In the genomic region with DNA sequence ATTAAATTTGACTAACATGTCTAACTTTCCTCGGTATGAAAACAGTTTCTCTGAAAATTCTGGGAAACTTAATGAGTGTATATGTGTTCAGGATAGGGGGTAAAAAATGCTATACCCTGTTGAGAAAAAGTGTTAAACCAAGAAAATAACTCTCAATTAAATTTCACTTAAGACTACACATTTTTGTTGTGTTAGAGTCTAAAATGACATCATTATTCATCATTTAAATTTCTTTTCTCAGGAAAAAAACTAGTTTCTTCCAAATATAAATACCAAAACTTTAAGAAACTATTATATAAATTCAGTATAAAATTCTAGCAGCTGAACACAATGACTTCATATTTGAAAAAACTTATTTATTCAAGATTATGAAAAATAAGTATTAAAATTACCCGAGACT, we compare ENCODE assay signal across 22 cellular contexts. TPM values are rescaled to one million over a fixed set of nuclear protein-coding genes. Genes with fewer than 3 reads are reported as not detected.
DNase-seq lines count a peak whose midpoint lies in the region; ATAC-seq and TF ChIP-seq lines count a peak whose summit lies in the region.
"Had no signal": no experiment of that assay in that cellular context is flagged by ENCODE, and none has a peak within 500 bp of the region (broad histone marks: within the 10 kb centered on the region; RNA-seq: fewer than 3 reads in every experiment).

No MANE protein-coding gene starts in this region.

- H3K4me1 ChIP-seq in A673 (ENCODE audit: insufficient read depth, low read length, poor library complexity, severe bottlenecking) (peaks cover 55% of the 10 kb centered on the region), RWPE2 (ENCODE audit: insufficient read depth, poor library complexity, severe bottlenecking) (peaks cover 16% of the 10 kb centered on the region), foreskin keratinocyte (peaks cover 21% of the 10 kb centered on the region), heart right ventricle (peaks cover 0 to 6% (median 0%) of the 10 kb centered on the region in 9 donors)

- CTCF ChIA-PET in A673 (lab: Charles Lee), result no interaction called here

- no peaks in the 10 kb centered on the region for H3K27me3 Mint-ChIP-seq in osteocyte (ENCODE audit: unreplicated experiment)
- H3K27me3 Mint-ChIP-seq: B cell; CD8-positive, alpha-beta memory T cell had no signal

- ATAC-seq in RWPE2 (ENCODE audit: low read depth) (no peak), foreskin keratinocyte (no peak), heart right ventricle (no peak), HG02885 (IDR thresholded peaks at IDR 0.05; ENCODE audit: poor library complexity, unreplicated experiment) (no peak)

- H3K27ac Mint-ChIP-seq in osteocyte (ENCODE audit: unreplicated experiment), result peak overlapping the region; percentile 44
- H3K27ac Mint-ChIP-seq: B cell; T-helper 1 cell treated with Interleukin-12 subunit alpha and Interleukin-12 subunit beta and Interleukin-4 antibody, amounts not matched to agents 30 μg/mL and 1 μg/mL, for 36 hours had no signal

- POLR2A ChIA-PET in A673 (lab: Charles Lee; ENCODE audit: low non-redundant PET), result no interaction called here

- H3K4me3 Mint-ChIP-seq in osteocyte (ENCODE audit: unreplicated experiment), result no peak overlapping the region
- H3K4me3 Mint-ChIP-seq: B cell; CD14-positive monocyte; CD8-positive, alpha-beta memory T cell; T-helper 1 cell treated with Interleukin-12 subunit alpha and Interleukin-12 subunit beta and Interleukin-4 antibody, amounts not matched to agents 30 μg/mL and 1 μg/mL, for 36 hours had no signal

- peaks cover 4% of the 10 kb centered on the region for H3K9me3 Mint-ChIP-seq in osteocyte (ENCODE audit: unreplicated experiment)

- no peak overlapping the region for H3K4me3 ChIP-seq in A673 (ENCODE audit: low read depth, low read length, poor library complexity, severe bottlenecking)
- no peak overlapping the region for H3K4me3 ChIP-seq in RWPE2 (ENCODE audit: severe bottlenecking)
- no peak overlapping the region for H3K4me3 ChIP-seq in heart right ventricle

- WGBS in heart right ventricle, 2 donors, result 96 to 99% methylated on average over 2 of the region's 2 CpGs

- H3K9me3 ChIP-seq in A673 (ENCODE audit: low read depth, low read length, poor library complexity, severe bottlenecking) (peaks cover 7% of the 10 kb centered on the region), RWPE2 (ENCODE audit: severe bottlenecking) (no peaks in the 10 kb centered on the region), heart right ventricle (peaks cover 0 to 20% (median 5%) of the 10 kb centered on the region in 11 donors)

- TF ChIP-seq CTCF in A673 (conservative IDR thresholded peaks at IDR 0.05; ENCODE audit: low read depth, low read length), result no peak
- TF ChIP-seq CTCF in RWPE2 (IDR thresholded peaks at IDR 0.05; ENCODE audit: poor library complexity, severe bottlenecking), result no peak
- no peak for TF ChIP-seq CTCF in foreskin keratinocyte (conservative IDR thresholded peaks at IDR 0.05)
- no peak for TF ChIP-seq CTCF in osteocyte (IDR thresholded peaks at IDR 0.05)
- TF ChIP-seq CTCF in heart right ventricle (IDR thresholded peaks at IDR 0.05), result no peak

- H3K36me3 Mint-ChIP-seq in osteocyte (ENCODE audit: unreplicated experiment), result peaks cover 24% of the 10 kb centered on the region

- H3K27me3 ChIP-seq in A673 (replicated peaks; ENCODE audit: insufficient read depth, low read depth, low read length, poor library complexity) (no peaks in the 10 kb centered on the region), RWPE2 (ENCODE audit: insufficient read depth, poor library complexity, severe bottlenecking) (no peaks in the 10 kb centered on the region), foreskin keratinocyte (no peaks in the 10 kb centered on the region), heart right ventricle (no peaks in the 10 kb centered on the region)

- peaks cover 53% of the 10 kb centered on the region for H3K4me1 Mint-ChIP-seq in osteocyte (ENCODE audit: unreplicated experiment)
- H3K4me1 Mint-ChIP-seq: CD14-positive monocyte had no signal

- peaks cover 3% of the 10 kb centered on the region for H3K36me3 ChIP-seq in A673 (ENCODE audit: insufficient read depth, low read length, poor library complexity, severe bottlenecking)
- peaks cover 56% of the 10 kb centered on the region for H3K36me3 ChIP-seq in RWPE2 (ENCODE audit: low read depth)
- peaks cover 0 to 82% (median 7%) of the 10 kb centered on the region in 9 donors for H3K36me3 ChIP-seq in heart right ventricle

- peak overlapping the region; percentile 71 for H3K27ac ChIP-seq in A673 (ENCODE audit: low read depth, low read length, poor library complexity, severe bottlenecking)
- H3K27ac ChIP-seq in RWPE2 (ENCODE audit: poor library complexity, severe bottlenecking), result peak overlapping the region; percentile 10
- peak overlapping the region; percentile 46 for H3K27ac ChIP-seq in foreskin keratinocyte
- H3K27ac ChIP-seq in heart right ventricle, result no peak overlapping the region

- DNase-seq in A673 (ENCODE audit: low spot score), result no peak
- DNase-seq in RWPE2 (ENCODE audit: low spot score), result no peak
- DNase-seq in foreskin keratinocyte, result no peak
- no peak for DNase-seq in osteocyte (ENCODE audit: extremely low spot score, unreplicated experiment)
- no peak for DNase-seq in heart right ventricle
- DNase-seq in activated CD4-positive, CD25-positive, alpha-beta regulatory T cell (lab: John Stamatoyannopoulos, UW), result no peak
- no peak for DNase-seq in stimulated activated naive CD4-positive, alpha-beta T cell treated with Interleukin-2 at 50 U/mL for 16 hours (lab: John Stamatoyannopoulos, UW)
- DNase-seq: CD8-positive, alpha-beta memory T cell; DMS79; Karpas-422; MV-4-11; NCI-H146; NCI-H2029 treated with DMSO at 0.1 percent for 48 hours; NCI-H2227 treated with DMSO at 0.1 percent for 48 hours; NCI-H526 treated with DMSO at 0.1 percent for 48 hours; RPMI8226; SHP77; SW 1271 had no signal

- intact Hi-C loops in A673 (cut with micrococcal nuclease; ENCODE audit: unreplicated experiment) (no loop called here), heart right ventricle (cut with DNase I) (no loop called here)

- no TSS peak for BruUV-seq in A673 (replicated peaks; lab: Mats Ljungman, UMichigan)

RNA-seq across cellular contexts. Expression of a gene that starts 52.2 kb away (rescaled TPM):
- total RNA-seq in A673 (2021) (45.1 and 47.8 TPM in 2 replicates), foreskin keratinocyte (23.1 and 23.5 TPM in 2 replicates), osteocyte (46.2 and 46.3 TPM in 2 replicates), heart right ventricle (10 to 100 TPM; 33.5 to 59.6 (median 46.1) TPM)
- polyA plus RNA-seq in foreskin keratinocyte (2.4 and 3.1 TPM in 2 replicates), heart right ventricle (1 to 10 TPM; 2.9 to 4.8 TPM)

Comparison
In these comparisons a context has a peak if more than half of its experiments do, and no peak if none do; other contexts are left out.
1. H3K27ac ChIP-seq: peak in A673 (single experiment), RWPE2 (single experiment) and foreskin keratinocyte (single experiment); none in heart right ventricle (0 of 10).